Comparison of ENCODE assay signal across 38 cellular contexts in genomic region chr17:50249887-50250286, GRCh38. TPM values are rescaled to one million over a fixed set of nuclear protein-coding genes. Genes with fewer than 3 reads are reported as not detected.
"Had no signal": no experiment of that assay in that cellular context is flagged by ENCODE, and none has a peak within 500 bp of the region (broad histone marks: within the 10 kb centered on the region; RNA-seq: fewer than 3 reads in every experiment).

No MANE protein-coding gene starts in this region.

- H3K4me1 ChIP-seq: adrenal gland had no signal

- H3K4me3 ChIP-seq: adrenal gland, cardiac muscle cell had no signal

- H3K27ac ChIP-seq: adrenal gland, cardiac muscle cell, VCaP had no signal

- DNase-seq: activated B cell treated with CpG ODN at 0.5 μM for 24 hours; activated CD4-positive, alpha-beta memory T cell treated with anti-CD3 and anti-CD28 coated beads, Interleukin-2, amount 10 ng/mL, durations not matched to agents 7 days and 5 days; activated CD4-positive, alpha-beta T cell treated with anti-CD3 and anti-CD28 coated beads for 4 hours; activated CD4-positive, alpha-beta T cell treated with anti-CD3 and anti-CD28 coated beads, Interleukin-2, amount 10 ng/mL, durations not matched to agents 7 days and 5 days; activated CD4-positive, alpha-beta T cell treated with anti-CD3 and anti-CD28 coated beads, Interleukin-2, amount 50 U/mL, for 48 hours; activated CD4-positive, CD25-positive, alpha-beta regulatory T cell treated with anti-CD3 and anti-CD28 coated beads, Interleukin-2, amount 50 U/mL, for 72 hours; activated CD8-positive, alpha-beta memory T cell treated with anti-CD3 and anti-CD28 coated beads for 24 hours; activated CD8-positive, alpha-beta memory T cell treated with anti-CD3 and anti-CD28 coated beads, Interleukin-2, amount 10 ng/mL, durations not matched to agents 7 days and 5 days; activated CD8-positive, alpha-beta T cell treated with anti-CD3 and anti-CD28 coated beads, Interleukin-2, amount 10 ng/mL, durations not matched to agents 7 days and 5 days; activated effector memory CD4-positive, alpha-beta T cell treated with anti-CD3 and anti-CD28 coated beads, Interleukin-2, amount 50 U/mL, for 16 hours; activated gamma-delta T cell treated with Interleukin-2 at 50 U/mL for 16 hours; activated naive CD4-positive, alpha-beta T cell; activated naive CD4-positive, alpha-beta T cell treated with anti-CD3 and anti-CD28 coated beads for 36 hours; activated naive CD4-positive, alpha-beta T cell treated with anti-CD3 and anti-CD28 coated beads, Interleukin-2, amount 50 U/mL, for 16 hours; activated naive CD8-positive, alpha-beta T cell treated with anti-CD3 and anti-CD28 coated beads for 36 hours; activated T-cell treated with anti-CD3 and anti-CD28 coated beads for 4 hours; activated T-cell treated with anti-CD3 and anti-CD28 coated beads, Interleukin-2, amount 50 U/mL, for 1 hour; activated T-cell treated with anti-CD3 and anti-CD28 coated beads, Interleukin-2, amount 50 U/mL, for 4 hours; activated T-cell treated with anti-CD3 and anti-CD28 coated beads, Interleukin-2, amount 50 U/mL, for 72 hours; adrenal gland; amniotic stem cell; aorta; caudate nucleus; cerebellar nuclear complex; T-helper 1 cell; T-helper 2 cell; T-helper 9 cell had no signal

- H3K4me1 Mint-ChIP-seq: activated B cell treated with CpG ODN at 0.5 μM for 24 hours; activated CD4-positive, alpha-beta memory T cell treated with anti-CD3 and anti-CD28 coated beads, Interleukin-2, amount 10 ng/mL, durations not matched to agents 7 days and 5 days; activated CD4-positive, alpha-beta T cell treated with anti-CD3 and anti-CD28 coated beads, Interleukin-2, amount 10 ng/mL, durations not matched to agents 7 days and 5 days; activated CD8-positive, alpha-beta memory T cell treated with anti-CD3 and anti-CD28 coated beads, Interleukin-2, amount 10 ng/mL, durations not matched to agents 7 days and 5 days; activated naive CD8-positive, alpha-beta T cell treated with anti-CD3 and anti-CD28 coated beads for 36 hours; activated T-helper 17 cell treated with anti-CD3 and anti-CD28 coated beads, Interleukin-2, amount 50 U/mL, for 72 hours; brain; central memory CD8-positive, alpha-beta T cell had no signal

- H3K4me3 Mint-ChIP-seq: activated B cell treated with CpG ODN at 0.5 μM for 24 hours; activated CD4-positive, alpha-beta memory T cell treated with anti-CD3 and anti-CD28 coated beads, Interleukin-2, amount 10 ng/mL, durations not matched to agents 7 days and 5 days; activated CD4-positive, alpha-beta T cell treated with anti-CD3 and anti-CD28 coated beads, Interleukin-2, amount 10 ng/mL, durations not matched to agents 7 days and 5 days; activated CD8-positive, alpha-beta memory T cell treated with anti-CD3 and anti-CD28 coated beads, Interleukin-2, amount 10 ng/mL, durations not matched to agents 7 days and 5 days; activated CD8-positive, alpha-beta T cell treated with anti-CD3 and anti-CD28 coated beads, Interleukin-2, amount 10 ng/mL, durations not matched to agents 7 days and 5 days; activated naive CD4-positive, alpha-beta T cell treated with anti-CD3 and anti-CD28 coated beads for 36 hours; activated naive CD8-positive, alpha-beta T cell treated with anti-CD3 and anti-CD28 coated beads for 36 hours; activated T-cell treated with anti-CD3 and anti-CD28 coated beads, Interleukin-2, amount 50 U/mL, for 4 hours; activated T-cell treated with anti-CD3 and anti-CD28 coated beads, Interleukin-2, amount 50 U/mL, for 72 hours; activated T-helper 1 cell treated with anti-CD3 and anti-CD28 coated beads, Interleukin-12 subunit alpha, Interleukin-12 subunit beta, Interleukin-2, Interleukin-4 antibody, amounts not matched to agents 30 ng/mL and 10 ng/mL and 1 ng/mL, durations not matched to agents 14 hours and 24 hours and 36 hours; activated T-helper 17 cell treated with anti-CD3 and anti-CD28 coated beads, Interleukin-2, amount 50 U/mL, for 72 hours; brain; central memory CD8-positive, alpha-beta T cell; T-helper 1 cell treated with Interleukin-12 subunit alpha and Interleukin-12 subunit beta and Interleukin-4 antibody, amounts not matched to agents 30 μg/mL and 1 μg/mL, for 36 hours; T-helper 2 cell treated with Interferon-gamma antibody and Interleukin-4, amounts not matched to agents 5 μg/mL and 100 μg/mL, for 36 hours had no signal

- H3K36me3 ChIP-seq: adrenal gland, cardiac muscle cell had no signal

- ATAC-seq: activated CD8-positive, alpha-beta memory T cell treated with anti-CD3 and anti-CD28 coated beads, Interleukin-2, amount 10 ng/mL, durations not matched to agents 7 days and 5 days; activated CD8-positive, alpha-beta T cell treated with anti-CD3 and anti-CD28 coated beads, Interleukin-2, amount 10 ng/mL, durations not matched to agents 7 days and 5 days; activated naive CD4-positive, alpha-beta T cell treated with anti-CD3 and anti-CD28 coated beads, Interleukin-2, amount 50 U/mL, for 72 hours; activated T-cell treated with anti-CD3 and anti-CD28 coated beads, Interleukin-2, amount 50 U/mL, for 4 hours; activated T-cell treated with anti-CD3 and anti-CD28 coated beads, Interleukin-2, amount 50 U/mL, for 72 hours; activated T-helper 17 cell treated with anti-CD3 and anti-CD28 coated beads, Interleukin-2, amount 50 U/mL, for 72 hours had no signal

- H3K27me3 ChIP-seq: cardiac muscle cell had no signal

- H3K9me3 ChIP-seq: adrenal gland had no signal

- H3K27ac Mint-ChIP-seq: activated B cell treated with CpG ODN at 0.5 μM for 24 hours; activated CD4-positive, alpha-beta memory T cell treated with anti-CD3 and anti-CD28 coated beads, Interleukin-2, amount 10 ng/mL, durations not matched to agents 7 days and 5 days; activated CD4-positive, alpha-beta T cell treated with anti-CD3 and anti-CD28 coated beads, Interleukin-2, amount 10 ng/mL, durations not matched to agents 7 days and 5 days; activated CD8-positive, alpha-beta memory T cell treated with anti-CD3 and anti-CD28 coated beads, Interleukin-2, amount 10 ng/mL, durations not matched to agents 7 days and 5 days; activated CD8-positive, alpha-beta T cell treated with anti-CD3 and anti-CD28 coated beads, Interleukin-2, amount 10 ng/mL, durations not matched to agents 7 days and 5 days; activated naive CD4-positive, alpha-beta T cell treated with anti-CD3 and anti-CD28 coated beads for 36 hours; activated naive CD4-positive, alpha-beta T cell treated with anti-CD3 and anti-CD28 coated beads, Interleukin-2, amount 50 U/mL, for 72 hours; activated naive CD8-positive, alpha-beta T cell treated with anti-CD3 and anti-CD28 coated beads for 36 hours; activated T-helper 1 cell treated with anti-CD3 and anti-CD28 coated beads, Interleukin-12 subunit alpha, Interleukin-12 subunit beta, Interleukin-2, Interleukin-4 antibody, amounts not matched to agents 30 ng/mL and 10 ng/mL and 1 ng/mL, durations not matched to agents 14 hours and 24 hours and 36 hours; activated T-helper 17 cell treated with anti-CD3 and anti-CD28 coated beads, Interleukin-2, amount 50 U/mL, for 72 hours; brain; T-helper 1 cell treated with Interleukin-12 subunit alpha and Interleukin-12 subunit beta and Interleukin-4 antibody, amounts not matched to agents 30 μg/mL and 1 μg/mL, for 36 hours; T-helper 2 cell treated with Interferon-gamma antibody and Interleukin-4, amounts not matched to agents 5 μg/mL and 100 μg/mL, for 36 hours had no signal

- FAIRE-seq: bronchial epithelial cell, TTC549 had no signal

- H3K36me3 Mint-ChIP-seq: brain had no signal

RNA-seq across cellular contexts. Expression of gene TMEM92, which starts 24.4 kb away (rescaled TPM):
- total RNA-seq: activated B cell treated with CpG ODN at 0.5 μM for 24 hours; activated CD4-positive, alpha-beta T cell treated with anti-CD3 and anti-CD28 coated beads, Interleukin-2, amount 10 ng/mL, durations not matched to agents 7 days and 5 days; activated CD8-positive, alpha-beta T cell treated with anti-CD3 and anti-CD28 coated beads, Interleukin-2, amount 10 ng/mL, durations not matched to agents 7 days and 5 days; activated naive CD4-positive, alpha-beta T cell treated with anti-CD3 and anti-CD28 coated beads for 36 hours; activated naive CD8-positive, alpha-beta T cell treated with anti-CD3 and anti-CD28 coated beads for 36 hours; activated T-cell treated with anti-CD3 and anti-CD28 coated beads, Interleukin-2, amount 50 U/mL, for 4 hours; adrenal gland had no signal
